In genomic region chr4:94571301-94571700, GRCh38 we compare ENCODE assay signal across 1 cellular context.
TF ChIP-seq lines count a peak whose summit lies in the region.

No MANE protein-coding gene starts in this region.

TF ChIP-seq in K562, 482 proteins besides CTCF, POLR2A, EP300 and RAD21 (continued from another document):
- no peak for TF ChIP-seq RCOR1 (IDR thresholded peaks at IDR 0.05; ENCODE audit: borderline replicate concordance in 1 of 2, low read depth in 2 of 2, low read length in 2 of 2)
- TF ChIP-seq POLR2G (IDR thresholded peaks at IDR 0.05; ENCODE audit: low read depth, low read length): no peak
- TF ChIP-seq USF1 (CRISPR knock-in tag; IDR thresholded peaks at IDR 0.05): no peak
- no peak for TF ChIP-seq CBX1 (IDR thresholded peaks at IDR 0.05; ENCODE audit: low read depth)
- no peak for TF ChIP-seq ZNF507 (tag; conservative IDR thresholded peaks at IDR 0.05)
